ENCODE assay signal across 1 cellular context in the genomic region with DNA sequence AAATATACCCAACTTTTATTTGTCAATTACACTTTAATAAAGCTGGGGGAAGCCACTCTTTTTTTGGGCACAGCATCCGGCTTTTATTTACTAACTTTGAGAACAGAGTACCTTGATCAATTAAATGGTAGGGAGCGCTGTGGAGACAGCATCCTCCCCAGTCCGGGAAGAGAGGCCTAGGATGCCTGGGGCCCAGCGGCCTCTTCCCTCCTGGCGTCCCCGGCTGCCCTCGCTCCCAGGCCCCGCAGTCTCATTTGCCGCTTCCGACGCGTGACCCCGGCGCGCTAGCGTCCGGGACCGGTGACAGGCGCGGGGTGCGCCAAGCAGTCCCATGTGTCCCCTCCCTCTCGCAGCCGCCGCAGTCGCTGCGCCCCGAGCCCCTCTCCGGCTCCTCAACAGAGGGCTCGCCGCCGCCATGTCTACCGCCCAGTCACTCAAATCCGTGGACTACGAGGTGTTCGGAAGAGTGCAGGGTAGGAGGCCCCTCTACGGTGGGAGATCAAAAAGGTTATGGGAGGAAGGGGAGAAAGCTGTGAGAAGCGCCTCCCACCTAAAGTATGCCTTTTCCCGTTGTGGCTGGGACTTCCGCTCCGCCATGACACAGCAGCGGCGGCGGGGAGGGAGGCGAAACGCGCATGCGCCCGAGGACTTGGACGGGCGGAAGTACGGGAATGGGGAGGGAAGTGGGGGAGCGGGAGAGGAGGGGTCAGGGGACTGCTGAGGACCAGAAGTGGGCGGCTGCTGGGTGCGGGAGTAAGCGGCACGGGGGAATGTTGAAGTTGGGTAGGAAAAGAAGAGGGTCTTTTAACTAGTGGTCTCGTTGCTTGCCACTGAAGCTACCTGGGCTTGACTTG.
TF ChIP-seq lines count a peak whose summit lies in the region.

A gene (plus strand): TSS at position 332 of the 854 bp plus-strand sequence.

TF ChIP-seq in HepG2, 621 proteins besides CTCF, POLR2A, EP300 and RAD21 (continued from another document and continues in another):
- TF ChIP-seq KAT2B (IDR thresholded peaks at IDR 0.05; ENCODE audit: borderline replicate concordance, low read depth, low read length) (no peak), BORCS8-MEF2B (CRISPR knock-in tag; IDR thresholded peaks at IDR 0.05) (peak; percentile 96), ZNF263 (CRISPR knock-in tag; IDR thresholded peaks at IDR 0.05) (peak; percentile 85), MIER2 (CRISPR knock-in tag; IDR thresholded peaks at IDR 0.05) (peak; percentile 68; the same call in 1 of the 2 replicates), JUNB (CRISPR knock-in tag; IDR thresholded peaks at IDR 0.05; ENCODE audit: borderline replicate concordance) (peak; percentile 87), SSRP1 (CRISPR knock-in tag; IDR thresholded peaks at IDR 0.05) (peak; percentile 60; the same call in 1 of the 2 replicates), HNRNPH1 (optimal IDR thresholded peaks at IDR 0.05; ENCODE audit: low read depth, low read length) (peak; percentile 85), SIN3B (IDR thresholded peaks at IDR 0.05; ENCODE audit: low read length) (no peak), BHLHE40 (IDR thresholded peaks at IDR 0.05; ENCODE audit: low read length) (peak; percentile 31; the same call in 1 of the 2 replicates), ZNF570 (CRISPR knock-in tag; IDR thresholded peaks at IDR 0.05; ENCODE audit: borderline replicate concordance) (no peak), KLF11 (CRISPR knock-in tag; IDR thresholded peaks at IDR 0.05) (peak; percentile 91), SRF (IDR thresholded peaks at IDR 0.05; ENCODE audit: low read depth, low read length) (peak; percentile 88), ZNF552 (CRISPR knock-in tag; IDR thresholded peaks at IDR 0.05; ENCODE audit: borderline replicate concordance) (peak; percentile 72; the same call in 1 of the 2 replicates), PHF8 (CRISPR knock-in tag; IDR thresholded peaks at IDR 0.05) (peak; percentile 100), ZNF329 (CRISPR knock-in tag; IDR thresholded peaks at IDR 0.05; ENCODE audit: low read depth) (0 out of 2 replicates have a peak, but pooled peaks have one; percentile 52), ZNF30 (CRISPR knock-in tag; IDR thresholded peaks at IDR 0.05) (peak; percentile 78; the same call in 1 of the 2 replicates), ZNF235 (CRISPR knock-in tag; IDR thresholded peaks at IDR 0.05; ENCODE audit: borderline replicate concordance) (peak; percentile 90; the same call in 1 of the 2 replicates), HNRNPK (IDR thresholded peaks at IDR 0.05; ENCODE audit: low read depth, low read length, poor library complexity, severe bottlenecking) (peak; percentile 96), GTF2F1 (IDR thresholded peaks at IDR 0.05; ENCODE audit: low read length) (no peak), TRIM24 (CRISPR knock-in tag; IDR thresholded peaks at IDR 0.05) (no peak), MIER3 (CRISPR knock-in tag; IDR thresholded peaks at IDR 0.05; ENCODE audit: borderline replicate concordance) (peak; percentile 62; the same call in 1 of the 2 replicates), ZFP36 (IDR thresholded peaks at IDR 0.05; ENCODE audit: borderline replicate concordance, low read depth, low read length, partially characterized antibody) (no peak)
- TF ChIP-seq, protein P1, sequence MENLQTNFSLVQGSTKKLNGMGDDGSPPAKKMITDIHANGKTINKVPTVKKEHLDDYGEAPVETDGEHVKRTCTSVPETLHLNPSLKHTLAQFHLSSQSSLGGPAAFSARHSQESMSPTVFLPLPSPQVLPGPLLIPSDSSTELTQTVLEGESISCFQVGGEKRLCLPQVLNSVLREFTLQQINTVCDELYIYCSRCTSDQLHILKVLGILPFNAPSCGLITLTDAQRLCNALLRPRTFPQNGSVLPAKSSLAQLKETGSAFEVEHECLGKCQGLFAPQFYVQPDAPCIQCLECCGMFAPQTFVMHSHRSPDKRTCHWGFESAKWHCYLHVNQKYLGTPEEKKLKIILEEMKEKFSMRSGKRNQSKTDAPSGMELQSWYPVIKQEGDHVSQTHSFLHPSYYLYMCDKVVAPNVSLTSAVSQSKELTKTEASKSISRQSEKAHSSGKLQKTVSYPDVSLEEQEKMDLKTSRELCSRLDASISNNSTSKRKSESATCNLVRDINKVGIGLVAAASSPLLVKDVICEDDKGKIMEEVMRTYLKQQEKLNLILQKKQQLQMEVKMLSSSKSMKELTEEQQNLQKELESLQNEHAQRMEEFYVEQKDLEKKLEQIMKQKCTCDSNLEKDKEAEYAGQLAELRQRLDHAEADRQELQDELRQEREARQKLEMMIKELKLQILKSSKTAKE (CRISPR knock-in tag; IDR thresholded peaks at IDR 0.05; ENCODE audit: borderline replicate concordance) = peak; percentile 84
- TF ChIP-seq, protein P2, sequence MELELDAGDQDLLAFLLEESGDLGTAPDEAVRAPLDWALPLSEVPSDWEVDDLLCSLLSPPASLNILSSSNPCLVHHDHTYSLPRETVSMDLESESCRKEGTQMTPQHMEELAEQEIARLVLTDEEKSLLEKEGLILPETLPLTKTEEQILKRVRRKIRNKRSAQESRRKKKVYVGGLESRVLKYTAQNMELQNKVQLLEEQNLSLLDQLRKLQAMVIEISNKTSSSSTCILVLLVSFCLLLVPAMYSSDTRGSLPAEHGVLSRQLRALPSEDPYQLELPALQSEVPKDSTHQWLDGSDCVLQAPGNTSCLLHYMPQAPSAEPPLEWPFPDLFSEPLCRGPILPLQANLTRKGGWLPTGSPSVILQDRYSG (CRISPR knock-in tag; IDR thresholded peaks at IDR 0.05) = 0 out of 2 replicates have a peak, but pooled peaks have one; percentile 15
- TF ChIP-seq, protein P3, sequence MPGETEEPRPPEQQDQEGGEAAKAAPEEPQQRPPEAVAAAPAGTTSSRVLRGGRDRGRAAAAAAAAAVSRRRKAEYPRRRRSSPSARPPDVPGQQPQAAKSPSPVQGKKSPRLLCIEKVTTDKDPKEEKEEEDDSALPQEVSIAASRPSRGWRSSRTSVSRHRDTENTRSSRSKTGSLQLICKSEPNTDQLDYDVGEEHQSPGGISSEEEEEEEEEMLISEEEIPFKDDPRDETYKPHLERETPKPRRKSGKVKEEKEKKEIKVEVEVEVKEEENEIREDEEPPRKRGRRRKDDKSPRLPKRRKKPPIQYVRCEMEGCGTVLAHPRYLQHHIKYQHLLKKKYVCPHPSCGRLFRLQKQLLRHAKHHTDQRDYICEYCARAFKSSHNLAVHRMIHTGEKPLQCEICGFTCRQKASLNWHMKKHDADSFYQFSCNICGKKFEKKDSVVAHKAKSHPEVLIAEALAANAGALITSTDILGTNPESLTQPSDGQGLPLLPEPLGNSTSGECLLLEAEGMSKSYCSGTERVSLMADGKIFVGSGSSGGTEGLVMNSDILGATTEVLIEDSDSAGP (CRISPR knock-in tag; IDR thresholded peaks at IDR 0.05; ENCODE audit: borderline replicate concordance) = peak; percentile 97
- TF ChIP-seq, protein P4, sequence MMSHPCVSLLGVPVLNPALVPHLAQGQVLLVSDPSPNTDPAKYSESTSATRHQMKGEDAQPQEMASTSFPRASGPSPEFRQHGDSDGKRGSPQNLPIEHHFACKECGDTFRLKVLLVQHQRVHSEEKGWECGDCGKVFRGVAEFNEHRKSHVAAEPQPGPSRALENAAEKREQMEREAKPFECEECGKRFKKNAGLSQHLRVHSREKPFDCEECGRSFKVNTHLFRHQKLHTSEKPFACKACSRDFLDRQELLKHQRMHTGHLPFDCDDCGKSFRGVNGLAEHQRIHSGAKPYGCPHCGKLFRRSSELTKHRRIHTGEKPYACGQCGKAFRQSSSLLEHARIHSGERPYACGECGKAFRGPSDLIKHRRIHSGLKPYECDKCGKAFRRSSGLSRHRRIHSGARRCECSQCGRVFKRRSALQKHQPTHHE (CRISPR knock-in tag; IDR thresholded peaks at IDR 0.05; ENCODE audit: borderline replicate concordance) = peak; percentile 95; the same call in 1 of the 2 replicates
- TF ChIP-seq, protein P5, sequence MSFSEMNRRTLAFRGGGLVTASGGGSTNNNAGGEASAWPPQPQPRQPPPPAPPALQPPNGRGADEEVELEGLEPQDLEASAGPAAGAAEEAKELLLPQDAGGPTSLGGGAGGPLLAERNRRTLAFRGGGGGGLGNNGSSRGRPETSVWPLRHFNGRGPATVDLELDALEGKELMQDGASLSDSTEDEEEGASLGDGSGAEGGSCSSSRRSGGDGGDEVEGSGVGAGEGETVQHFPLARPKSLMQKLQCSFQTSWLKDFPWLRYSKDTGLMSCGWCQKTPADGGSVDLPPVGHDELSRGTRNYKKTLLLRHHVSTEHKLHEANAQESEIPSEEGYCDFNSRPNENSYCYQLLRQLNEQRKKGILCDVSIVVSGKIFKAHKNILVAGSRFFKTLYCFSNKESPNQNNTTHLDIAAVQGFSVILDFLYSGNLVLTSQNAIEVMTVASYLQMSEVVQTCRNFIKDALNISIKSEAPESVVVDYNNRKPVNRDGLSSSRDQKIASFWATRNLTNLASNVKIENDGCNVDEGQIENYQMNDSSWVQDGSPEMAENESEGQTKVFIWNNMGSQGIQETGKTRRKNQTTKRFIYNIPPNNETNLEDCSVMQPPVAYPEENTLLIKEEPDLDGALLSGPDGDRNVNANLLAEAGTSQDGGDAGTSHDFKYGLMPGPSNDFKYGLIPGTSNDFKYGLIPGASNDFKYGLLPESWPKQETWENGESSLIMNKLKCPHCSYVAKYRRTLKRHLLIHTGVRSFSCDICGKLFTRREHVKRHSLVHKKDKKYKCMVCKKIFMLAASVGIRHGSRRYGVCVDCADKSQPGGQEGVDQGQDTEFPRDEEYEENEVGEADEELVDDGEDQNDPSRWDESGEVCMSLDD (CRISPR knock-in tag; IDR thresholded peaks at IDR 0.05; ENCODE audit: borderline replicate concordance) = peak; percentile 89
- TF ChIP-seq, protein P6, sequence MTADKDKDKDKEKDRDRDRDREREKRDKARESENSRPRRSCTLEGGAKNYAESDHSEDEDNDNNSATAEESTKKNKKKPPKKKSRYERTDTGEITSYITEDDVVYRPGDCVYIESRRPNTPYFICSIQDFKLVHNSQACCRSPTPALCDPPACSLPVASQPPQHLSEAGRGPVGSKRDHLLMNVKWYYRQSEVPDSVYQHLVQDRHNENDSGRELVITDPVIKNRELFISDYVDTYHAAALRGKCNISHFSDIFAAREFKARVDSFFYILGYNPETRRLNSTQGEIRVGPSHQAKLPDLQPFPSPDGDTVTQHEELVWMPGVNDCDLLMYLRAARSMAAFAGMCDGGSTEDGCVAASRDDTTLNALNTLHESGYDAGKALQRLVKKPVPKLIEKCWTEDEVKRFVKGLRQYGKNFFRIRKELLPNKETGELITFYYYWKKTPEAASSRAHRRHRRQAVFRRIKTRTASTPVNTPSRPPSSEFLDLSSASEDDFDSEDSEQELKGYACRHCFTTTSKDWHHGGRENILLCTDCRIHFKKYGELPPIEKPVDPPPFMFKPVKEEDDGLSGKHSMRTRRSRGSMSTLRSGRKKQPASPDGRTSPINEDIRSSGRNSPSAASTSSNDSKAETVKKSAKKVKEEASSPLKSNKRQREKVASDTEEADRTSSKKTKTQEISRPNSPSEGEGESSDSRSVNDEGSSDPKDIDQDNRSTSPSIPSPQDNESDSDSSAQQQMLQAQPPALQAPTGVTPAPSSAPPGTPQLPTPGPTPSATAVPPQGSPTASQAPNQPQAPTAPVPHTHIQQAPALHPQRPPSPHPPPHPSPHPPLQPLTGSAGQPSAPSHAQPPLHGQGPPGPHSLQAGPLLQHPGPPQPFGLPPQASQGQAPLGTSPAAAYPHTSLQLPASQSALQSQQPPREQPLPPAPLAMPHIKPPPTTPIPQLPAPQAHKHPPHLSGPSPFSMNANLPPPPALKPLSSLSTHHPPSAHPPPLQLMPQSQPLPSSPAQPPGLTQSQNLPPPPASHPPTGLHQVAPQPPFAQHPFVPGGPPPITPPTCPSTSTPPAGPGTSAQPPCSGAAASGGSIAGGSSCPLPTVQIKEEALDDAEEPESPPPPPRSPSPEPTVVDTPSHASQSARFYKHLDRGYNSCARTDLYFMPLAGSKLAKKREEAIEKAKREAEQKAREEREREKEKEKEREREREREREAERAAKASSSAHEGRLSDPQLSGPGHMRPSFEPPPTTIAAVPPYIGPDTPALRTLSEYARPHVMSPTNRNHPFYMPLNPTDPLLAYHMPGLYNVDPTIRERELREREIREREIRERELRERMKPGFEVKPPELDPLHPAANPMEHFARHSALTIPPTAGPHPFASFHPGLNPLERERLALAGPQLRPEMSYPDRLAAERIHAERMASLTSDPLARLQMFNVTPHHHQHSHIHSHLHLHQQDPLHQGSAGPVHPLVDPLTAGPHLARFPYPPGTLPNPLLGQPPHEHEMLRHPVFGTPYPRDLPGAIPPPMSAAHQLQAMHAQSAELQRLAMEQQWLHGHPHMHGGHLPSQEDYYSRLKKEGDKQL (CRISPR knock-in tag; IDR thresholded peaks at IDR 0.05; ENCODE audit: low read depth) = no peak; the same call in 1 of the 2 replicates
- TF ChIP-seq, protein P7, sequence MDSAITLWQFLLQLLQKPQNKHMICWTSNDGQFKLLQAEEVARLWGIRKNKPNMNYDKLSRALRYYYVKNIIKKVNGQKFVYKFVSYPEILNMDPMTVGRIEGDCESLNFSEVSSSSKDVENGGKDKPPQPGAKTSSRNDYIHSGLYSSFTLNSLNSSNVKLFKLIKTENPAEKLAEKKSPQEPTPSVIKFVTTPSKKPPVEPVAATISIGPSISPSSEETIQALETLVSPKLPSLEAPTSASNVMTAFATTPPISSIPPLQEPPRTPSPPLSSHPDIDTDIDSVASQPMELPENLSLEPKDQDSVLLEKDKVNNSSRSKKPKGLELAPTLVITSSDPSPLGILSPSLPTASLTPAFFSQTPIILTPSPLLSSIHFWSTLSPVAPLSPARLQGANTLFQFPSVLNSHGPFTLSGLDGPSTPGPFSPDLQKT (CRISPR knock-in tag; IDR thresholded peaks at IDR 0.05; ENCODE audit: borderline replicate concordance) = no peak
- TF ChIP-seq, protein P8, sequence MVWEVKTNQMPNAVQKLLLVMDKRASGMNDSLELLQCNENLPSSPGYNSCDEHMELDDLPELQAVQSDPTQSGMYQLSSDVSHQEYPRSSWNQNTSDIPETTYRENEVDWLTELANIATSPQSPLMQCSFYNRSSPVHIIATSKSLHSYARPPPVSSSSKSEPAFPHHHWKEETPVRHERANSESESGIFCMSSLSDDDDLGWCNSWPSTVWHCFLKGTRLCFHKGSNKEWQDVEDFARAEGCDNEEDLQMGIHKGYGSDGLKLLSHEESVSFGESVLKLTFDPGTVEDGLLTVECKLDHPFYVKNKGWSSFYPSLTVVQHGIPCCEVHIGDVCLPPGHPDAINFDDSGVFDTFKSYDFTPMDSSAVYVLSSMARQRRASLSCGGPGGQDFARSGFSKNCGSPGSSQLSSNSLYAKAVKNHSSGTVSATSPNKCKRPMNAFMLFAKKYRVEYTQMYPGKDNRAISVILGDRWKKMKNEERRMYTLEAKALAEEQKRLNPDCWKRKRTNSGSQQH (CRISPR knock-in tag; IDR thresholded peaks at IDR 0.05; ENCODE audit: low read depth) = no peak; the same call in 1 of the 2 replicates
